In the genomic region with DNA sequence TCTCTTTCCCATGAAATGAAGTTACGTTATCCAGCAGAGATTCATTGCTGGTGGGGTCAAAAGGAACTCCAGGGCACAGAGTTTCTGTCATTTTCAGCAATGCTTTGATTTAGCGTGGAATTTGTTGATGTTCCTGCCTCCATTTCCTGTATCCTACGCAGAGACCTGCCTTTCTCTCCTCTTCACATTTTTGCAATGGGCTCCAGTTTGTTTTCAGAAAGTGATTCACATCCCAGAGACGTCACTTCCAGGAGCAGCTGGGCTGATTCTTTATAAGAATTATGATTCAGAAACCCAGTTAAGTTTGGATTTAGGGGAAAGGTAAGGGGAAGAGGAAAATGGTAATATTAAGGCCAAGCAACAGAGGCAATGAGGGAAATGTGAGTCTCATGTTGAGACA, we compare ENCODE assay signal across 1 cellular context.
TF ChIP-seq lines count a peak whose summit lies in the region.

No MANE protein-coding gene starts in this region.

TF ChIP-seq in endothelial cell of umbilical vein, 7 proteins besides CTCF, POLR2A, EP300 and RAD21:
- TF ChIP-seq GATA2 (IDR thresholded peaks at IDR 0.05; ENCODE audit: insufficient read depth, insufficient read length, low read depth, low read length), result no peak
- peak; percentile 57 for TF ChIP-seq JUN (IDR thresholded peaks at IDR 0.05; ENCODE audit: borderline replicate concordance, insufficient read depth, insufficient read length, low read depth)
- TF ChIP-seq EZH2 (IDR thresholded peaks at IDR 0.05; ENCODE audit: borderline replicate concordance, low read depth, low read length, severe bottlenecking), result no peak
- TF ChIP-seq FOS (IDR thresholded peaks at IDR 0.05; ENCODE audit: borderline replicate concordance, insufficient read depth, low read length), result peak; percentile 85
